Comparison of ENCODE assay signal across 1 cellular context in genomic region chr6:156870926-156871539, GRCh38.
TF ChIP-seq lines count a peak whose summit lies in the region.

No MANE protein-coding gene starts in this region.

TF ChIP-seq in K562, 482 proteins besides CTCF, POLR2A, EP300 and RAD21:
- TF ChIP-seq PBX2 (CRISPR knock-in tag; IDR thresholded peaks at IDR 0.05; ENCODE audit: low read depth) (no peak), PBX2 (tag; conservative IDR thresholded peaks at IDR 0.05; ENCODE audit: low read depth) (peak; percentile 44; the same call in 1 of the 2 replicates), HLTF (IDR thresholded peaks at IDR 0.05) (no peak), SIX5 (IDR thresholded peaks at IDR 0.05; ENCODE audit: borderline replicate concordance in 1 of 2, insufficient read depth in 1 of 2, low read depth in 1 of 2, low read length in 2 of 2) (no peak), MAFK (IDR thresholded peaks at IDR 0.05; ENCODE audit: low read length) (peak; percentile 24; the same call in 1 of the 2 replicates), NFE2 (IDR thresholded peaks at IDR 0.05; ENCODE audit: low read depth) (peak; percentile 56), RCOR1 (IDR thresholded peaks at IDR 0.05; ENCODE audit: borderline replicate concordance in 1 of 2, low read depth in 2 of 2, low read length in 2 of 2) (no peak), MTA3 (IDR thresholded peaks at IDR 0.05; ENCODE audit: borderline replicate concordance) (no peak), MAFG (tag; conservative IDR thresholded peaks at IDR 0.05) (peak; percentile 47), C11orf30 (IDR thresholded peaks at IDR 0.05; ENCODE audit: low read depth) (peak; percentile 16; the same call in 1 of the 2 replicates), ZNF316 (IDR thresholded peaks at IDR 0.05) (peak; percentile 52; the same call in 1 of the 2 replicates)
